19 cellular contexts compared by ENCODE assay signal in genomic region chr20:45585981-45586380, GRCh38. TPM values are rescaled to one million over a fixed set of nuclear protein-coding genes. Genes with fewer than 3 reads are reported as not detected.
"Had no signal": no experiment of that assay in that cellular context is flagged by ENCODE, and none has a peak within 500 bp of the region (broad histone marks: within the 10 kb centered on the region; RNA-seq: fewer than 3 reads in every experiment).

No MANE protein-coding gene starts in this region.

RNA-seq across cellular contexts. Expression of gene WFDC8, which starts 6.9 kb away (rescaled TPM):
- total RNA-seq: hepatocyte, kidney epithelial cell, left ventricle myocardium inferior, lower leg skin, mucosa of gallbladder, natural killer cell, occipital lobe, osteocyte, posterior vena cava, psoas muscle, sigmoid colon, skeletal muscle tissue, smooth muscle cell, testis, transverse colon, upper lobe of left lung, urinary bladder had no signal
- polyA plus RNA-seq: hepatocyte, lung, psoas muscle, sigmoid colon, smooth muscle cell, urinary bladder had no signal

RNA-seq across cellular contexts. Expression of gene EPPIN, which starts 38.8 kb away (rescaled TPM):
- total RNA-seq: hepatocyte, kidney epithelial cell, left ventricle myocardium inferior, lower leg skin, mucosa of gallbladder, natural killer cell, occipital lobe, osteocyte, posterior vena cava, psoas muscle, sigmoid colon, skeletal muscle tissue, smooth muscle cell, transverse colon, urinary bladder had no signal
- polyA plus RNA-seq: hepatocyte, psoas muscle, sigmoid colon, smooth muscle cell, urinary bladder had no signal

RNA-seq across cellular contexts. Expression of gene WFDC10A, which starts 43.6 kb away (rescaled TPM):
- total RNA-seq: hepatocyte, kidney epithelial cell, left ventricle myocardium inferior, lower leg skin, lung, mucosa of gallbladder, natural killer cell, occipital lobe, osteocyte, posterior vena cava, psoas muscle, sigmoid colon, skeletal muscle tissue, smooth muscle cell, testis, thyroid gland, transverse colon, upper lobe of left lung, urinary bladder had no signal
- polyA plus RNA-seq: hepatocyte, lung, psoas muscle, sigmoid colon, smooth muscle cell, urinary bladder had no signal

RNA-seq across cellular contexts. Expression of gene WFDC9, which starts 45.1 kb away (rescaled TPM):
- total RNA-seq: hepatocyte, kidney epithelial cell, left ventricle myocardium inferior, lower leg skin, lung, mucosa of gallbladder, natural killer cell, occipital lobe, osteocyte, posterior vena cava, psoas muscle, sigmoid colon, skeletal muscle tissue, smooth muscle cell, testis, thyroid gland, transverse colon, upper lobe of left lung, urinary bladder had no signal
- polyA plus RNA-seq: hepatocyte, lung, psoas muscle, sigmoid colon, smooth muscle cell, urinary bladder had no signal

RNA-seq across cellular contexts. Expression of gene WFDC6, which starts 46.7 kb away (rescaled TPM):
- total RNA-seq: hepatocyte, kidney epithelial cell, left ventricle myocardium inferior, mucosa of gallbladder, natural killer cell, occipital lobe, osteocyte, posterior vena cava, psoas muscle, sigmoid colon, skeletal muscle tissue, smooth muscle cell, thyroid gland, transverse colon, urinary bladder had no signal
- polyA plus RNA-seq: hepatocyte, psoas muscle, sigmoid colon, smooth muscle cell, urinary bladder had no signal
